Comparison of ENCODE assay signal across 1 cellular context in genomic region chr5:55307383-55308253, GRCh38.
TF ChIP-seq lines count a peak whose summit lies in the region.

TSS of gene DHX29 (minus strand) at chr5:55307694. CDS start at chr5:55307573, 121 bp downstream.
TSS of gene MTREX (plus strand) at chr5:55307989. CDS start at chr5:55308014, 25 bp downstream.

TF ChIP-seq in GM12878, 131 proteins besides CTCF, POLR2A, EP300 and RAD21 (continued from another document and continues in another):
- no peak for TF ChIP-seq BCLAF1 (IDR thresholded peaks at IDR 0.05)
- TF ChIP-seq MYB (IDR thresholded peaks at IDR 0.05; ENCODE audit: borderline replicate concordance, low read depth, low read length), result peak; percentile 62; the same call in 1 of the 2 replicates
- peak; percentile 97 for TF ChIP-seq POLR2AphosphoS5 (IDR thresholded peaks at IDR 0.05; ENCODE audit: low read length)
- TF ChIP-seq CEBPZ (IDR thresholded peaks at IDR 0.05; ENCODE audit: low read depth, low read length), result no peak
- 0 out of 2 replicates have a peak, but pooled peaks have one; percentile 57 for TF ChIP-seq PAX5 (IDR thresholded peaks at IDR 0.05; ENCODE audit: borderline replicate concordance, low read depth, low read length)
- no peak for TF ChIP-seq REST (IDR thresholded peaks at IDR 0.05; ENCODE audit: low read depth, low read length)
- TF ChIP-seq YY1 (IDR thresholded peaks at IDR 0.05; ENCODE audit: low read depth, low read length), result peak; percentile 98
- TF ChIP-seq RFX5 (IDR thresholded peaks at IDR 0.05; ENCODE audit: low read depth, low read length), result peak; percentile 70; the same call in 1 of the 2 replicates
- TF ChIP-seq ZNF207 (IDR thresholded peaks at IDR 0.05; ENCODE audit: borderline replicate concordance), result no peak; the same call in 1 of the 2 replicates
- peak; percentile 46; the same call in 1 of the 2 replicates for TF ChIP-seq E2F4 (IDR thresholded peaks at IDR 0.05; ENCODE audit: low read depth, low read length)
- no peak; the same call in 1 of the 2 replicates for TF ChIP-seq ZBED1 (IDR thresholded peaks at IDR 0.05; ENCODE audit: borderline replicate concordance)
- TF ChIP-seq CHD2 (IDR thresholded peaks at IDR 0.05; ENCODE audit: borderline replicate concordance, low read depth, low read length), result peak; percentile 58; the same call in 1 of the 2 replicates
- peak; percentile 25; the same call in 1 of the 2 replicates for TF ChIP-seq TCF3 (IDR thresholded peaks at IDR 0.05; ENCODE audit: borderline replicate concordance, insufficient read depth, low read depth, low read length)
- TF ChIP-seq EGR1 (IDR thresholded peaks at IDR 0.05; ENCODE audit: borderline replicate concordance in 1 of 2, low read depth in 2 of 2, low read length in 2 of 2), result no peak
- no peak; the same call in 1 of the 2 replicates for TF ChIP-seq HSF1 (IDR thresholded peaks at IDR 0.05; ENCODE audit: low read depth, low read length)
- TF ChIP-seq RELB (IDR thresholded peaks at IDR 0.05; ENCODE audit: low read depth), result peak; percentile 90
- no peak for TF ChIP-seq SREBF2 (IDR thresholded peaks at IDR 0.05; ENCODE audit: low read length)
- TF ChIP-seq NKRF (conservative IDR thresholded peaks at IDR 0.05), result peak; percentile 56
- no peak for TF ChIP-seq NR2F1 (conservative IDR thresholded peaks at IDR 0.05)
- TF ChIP-seq JUNB (IDR thresholded peaks at IDR 0.05), result no peak
- TF ChIP-seq SKIL (IDR thresholded peaks at IDR 0.05; ENCODE audit: low read depth, poor library complexity, severe bottlenecking), result peak; percentile 15
- peak; percentile 80 for TF ChIP-seq MAX (IDR thresholded peaks at IDR 0.05; ENCODE audit: low read depth, low read length)
- TF ChIP-seq POU2F2 (IDR thresholded peaks at IDR 0.05; ENCODE audit: borderline replicate concordance, low read depth, low read length), result peak; percentile 87
- TF ChIP-seq MEF2A (IDR thresholded peaks at IDR 0.05; ENCODE audit: insufficient read depth, low read depth, low read length), result no peak
- TF ChIP-seq TARDBP (IDR thresholded peaks at IDR 0.05; ENCODE audit: borderline replicate concordance), result no peak
- no peak for TF ChIP-seq ESRRA (IDR thresholded peaks at IDR 0.05; ENCODE audit: low read length)
- no peak for TF ChIP-seq NR2C2 (IDR thresholded peaks at IDR 0.05; ENCODE audit: borderline replicate concordance, control insufficient read depth, insufficient read length, low read depth)
- TF ChIP-seq EED (IDR thresholded peaks at IDR 0.05; ENCODE audit: low read depth), result no peak; the same call in none of the 2 replicates
- no peak for TF ChIP-seq HDAC6 (IDR thresholded peaks at IDR 0.05; ENCODE audit: unreplicated experiment)
- TF ChIP-seq ASH2L (IDR thresholded peaks at IDR 0.05; ENCODE audit: borderline replicate concordance, low read depth), result peak; percentile 47; the same call in 1 of the 2 replicates
- TF ChIP-seq SUZ12 (IDR thresholded peaks at IDR 0.05; ENCODE audit: unreplicated experiment), result no peak
- TF ChIP-seq NBN (IDR thresholded peaks at IDR 0.05), result peak; percentile 92; the same call in 1 of the 2 replicates
- TF ChIP-seq MLLT1 (IDR thresholded peaks at IDR 0.05), result peak; percentile 87
- no peak for TF ChIP-seq NFXL1 (IDR thresholded peaks at IDR 0.05; ENCODE audit: borderline replicate concordance)
- TF ChIP-seq SMARCA5 (IDR thresholded peaks at IDR 0.05), result peak; percentile 16; the same call in 1 of the 2 replicates
- TF ChIP-seq RCOR1 (conservative IDR thresholded peaks at IDR 0.05; ENCODE audit: low read depth, low read length), result no peak
